Comparison of ENCODE assay signal across 1 cellular context in the genomic region with DNA sequence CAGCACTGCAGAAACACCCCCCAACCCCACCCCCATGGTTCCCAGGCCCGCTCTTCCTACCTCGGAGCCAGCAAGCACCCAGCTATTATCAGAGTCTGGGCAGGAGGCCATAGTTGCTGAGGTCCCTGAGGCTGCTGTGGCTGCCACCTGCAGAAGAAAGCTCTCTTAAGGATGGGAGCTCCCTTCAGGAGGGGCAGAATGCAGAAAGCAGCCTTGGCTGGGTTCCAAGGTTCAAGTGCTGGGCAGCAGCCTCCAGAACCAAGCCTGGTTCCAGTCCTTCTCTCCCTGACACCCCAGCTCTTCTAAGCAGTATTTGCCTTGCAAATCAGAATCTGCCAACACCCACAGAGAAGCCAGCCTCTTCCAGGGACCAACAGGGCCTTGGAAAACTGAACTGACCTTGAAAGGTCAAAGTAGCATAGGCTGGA.
TF ChIP-seq lines count a peak whose summit lies in the region.

No MANE protein-coding gene starts in this region.

TF ChIP-seq in GM12878, 131 proteins besides CTCF, POLR2A, EP300 and RAD21:
- TF ChIP-seq MYB (IDR thresholded peaks at IDR 0.05; ENCODE audit: borderline replicate concordance, low read depth, low read length) (no peak), SMC3 (IDR thresholded peaks at IDR 0.05; ENCODE audit: borderline replicate concordance, low read length) (no peak), ZNF217 (IDR thresholded peaks at IDR 0.05) (no peak), MYC (IDR thresholded peaks at IDR 0.05; ENCODE audit: insufficient read depth, insufficient read length, insufficient replicate concordance, low read length, severe bottlenecking) (no peak), CBFB (IDR thresholded peaks at IDR 0.05; ENCODE audit: low read depth) (no peak), FOXM1 (IDR thresholded peaks at IDR 0.05; ENCODE audit: low read depth, low read length) (no peak), ZZZ3 (IDR thresholded peaks at IDR 0.05; ENCODE audit: control insufficient read depth, insufficient read length, low read depth) (no peak), TCF12 (IDR thresholded peaks at IDR 0.05; ENCODE audit: low read depth, low read length) (no peak)
- TF ChIP-seq, protein P1, sequence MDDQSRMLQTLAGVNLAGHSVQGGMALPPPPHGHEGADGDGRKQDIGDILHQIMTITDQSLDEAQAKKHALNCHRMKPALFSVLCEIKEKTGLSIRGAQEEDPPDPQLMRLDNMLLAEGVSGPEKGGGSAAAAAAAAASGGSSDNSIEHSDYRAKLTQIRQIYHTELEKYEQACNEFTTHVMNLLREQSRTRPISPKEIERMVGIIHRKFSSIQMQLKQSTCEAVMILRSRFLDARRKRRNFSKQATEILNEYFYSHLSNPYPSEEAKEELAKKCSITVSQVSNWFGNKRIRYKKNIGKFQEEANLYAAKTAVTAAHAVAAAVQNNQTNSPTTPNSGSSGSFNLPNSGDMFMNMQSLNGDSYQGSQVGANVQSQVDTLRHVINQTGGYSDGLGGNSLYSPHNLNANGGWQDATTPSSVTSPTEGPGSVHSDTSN (IDR thresholded peaks at IDR 0.05; ENCODE audit: insufficient replicate concordance, low read depth, low read length) = no peak
- TF ChIP-seq, protein P2, sequence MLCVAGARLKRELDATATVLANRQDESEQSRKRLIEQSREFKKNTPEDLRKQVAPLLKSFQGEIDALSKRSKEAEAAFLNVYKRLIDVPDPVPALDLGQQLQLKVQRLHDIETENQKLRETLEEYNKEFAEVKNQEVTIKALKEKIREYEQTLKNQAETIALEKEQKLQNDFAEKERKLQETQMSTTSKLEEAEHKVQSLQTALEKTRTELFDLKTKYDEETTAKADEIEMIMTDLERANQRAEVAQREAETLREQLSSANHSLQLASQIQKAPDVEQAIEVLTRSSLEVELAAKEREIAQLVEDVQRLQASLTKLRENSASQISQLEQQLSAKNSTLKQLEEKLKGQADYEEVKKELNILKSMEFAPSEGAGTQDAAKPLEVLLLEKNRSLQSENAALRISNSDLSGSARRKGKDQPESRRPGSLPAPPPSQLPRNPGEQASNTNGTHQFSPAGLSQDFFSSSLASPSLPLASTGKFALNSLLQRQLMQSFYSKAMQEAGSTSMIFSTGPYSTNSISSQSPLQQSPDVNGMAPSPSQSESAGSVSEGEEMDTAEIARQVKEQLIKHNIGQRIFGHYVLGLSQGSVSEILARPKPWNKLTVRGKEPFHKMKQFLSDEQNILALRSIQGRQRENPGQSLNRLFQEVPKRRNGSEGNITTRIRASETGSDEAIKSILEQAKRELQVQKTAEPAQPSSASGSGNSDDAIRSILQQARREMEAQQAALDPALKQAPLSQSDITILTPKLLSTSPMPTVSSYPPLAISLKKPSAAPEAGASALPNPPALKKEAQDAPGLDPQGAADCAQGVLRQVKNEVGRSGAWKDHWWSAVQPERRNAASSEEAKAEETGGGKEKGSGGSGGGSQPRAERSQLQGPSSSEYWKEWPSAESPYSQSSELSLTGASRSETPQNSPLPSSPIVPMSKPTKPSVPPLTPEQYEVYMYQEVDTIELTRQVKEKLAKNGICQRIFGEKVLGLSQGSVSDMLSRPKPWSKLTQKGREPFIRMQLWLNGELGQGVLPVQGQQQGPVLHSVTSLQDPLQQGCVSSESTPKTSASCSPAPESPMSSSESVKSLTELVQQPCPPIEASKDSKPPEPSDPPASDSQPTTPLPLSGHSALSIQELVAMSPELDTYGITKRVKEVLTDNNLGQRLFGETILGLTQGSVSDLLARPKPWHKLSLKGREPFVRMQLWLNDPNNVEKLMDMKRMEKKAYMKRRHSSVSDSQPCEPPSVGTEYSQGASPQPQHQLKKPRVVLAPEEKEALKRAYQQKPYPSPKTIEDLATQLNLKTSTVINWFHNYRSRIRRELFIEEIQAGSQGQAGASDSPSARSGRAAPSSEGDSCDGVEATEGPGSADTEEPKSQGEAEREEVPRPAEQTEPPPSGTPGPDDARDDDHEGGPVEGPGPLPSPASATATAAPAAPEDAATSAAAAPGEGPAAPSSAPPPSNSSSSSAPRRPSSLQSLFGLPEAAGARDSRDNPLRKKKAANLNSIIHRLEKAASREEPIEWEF (IDR thresholded peaks at IDR 0.05; ENCODE audit: insufficient replicate concordance, low read depth, low read length) = no peak
- TF ChIP-seq, protein P3, sequence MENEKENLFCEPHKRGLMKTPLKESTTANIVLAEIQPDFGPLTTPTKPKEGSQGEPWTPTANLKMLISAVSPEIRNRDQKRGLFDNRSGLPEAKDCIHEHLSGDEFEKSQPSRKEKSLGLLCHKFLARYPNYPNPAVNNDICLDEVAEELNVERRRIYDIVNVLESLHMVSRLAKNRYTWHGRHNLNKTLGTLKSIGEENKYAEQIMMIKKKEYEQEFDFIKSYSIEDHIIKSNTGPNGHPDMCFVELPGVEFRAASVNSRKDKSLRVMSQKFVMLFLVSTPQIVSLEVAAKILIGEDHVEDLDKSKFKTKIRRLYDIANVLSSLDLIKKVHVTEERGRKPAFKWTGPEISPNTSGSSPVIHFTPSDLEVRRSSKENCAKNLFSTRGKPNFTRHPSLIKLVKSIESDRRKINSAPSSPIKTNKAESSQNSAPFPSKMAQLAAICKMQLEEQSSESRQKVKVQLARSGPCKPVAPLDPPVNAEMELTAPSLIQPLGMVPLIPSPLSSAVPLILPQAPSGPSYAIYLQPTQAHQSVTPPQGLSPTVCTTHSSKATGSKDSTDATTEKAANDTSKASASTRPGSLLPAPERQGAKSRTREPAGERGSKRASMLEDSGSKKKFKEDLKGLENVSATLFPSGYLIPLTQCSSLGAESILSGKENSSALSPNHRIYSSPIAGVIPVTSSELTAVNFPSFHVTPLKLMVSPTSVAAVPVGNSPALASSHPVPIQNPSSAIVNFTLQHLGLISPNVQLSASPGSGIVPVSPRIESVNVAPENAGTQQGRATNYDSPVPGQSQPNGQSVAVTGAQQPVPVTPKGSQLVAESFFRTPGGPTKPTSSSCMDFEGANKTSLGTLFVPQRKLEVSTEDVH (IDR thresholded peaks at IDR 0.05; ENCODE audit: low read depth, partially characterized antibody) = no peak
